In the genomic region with DNA sequence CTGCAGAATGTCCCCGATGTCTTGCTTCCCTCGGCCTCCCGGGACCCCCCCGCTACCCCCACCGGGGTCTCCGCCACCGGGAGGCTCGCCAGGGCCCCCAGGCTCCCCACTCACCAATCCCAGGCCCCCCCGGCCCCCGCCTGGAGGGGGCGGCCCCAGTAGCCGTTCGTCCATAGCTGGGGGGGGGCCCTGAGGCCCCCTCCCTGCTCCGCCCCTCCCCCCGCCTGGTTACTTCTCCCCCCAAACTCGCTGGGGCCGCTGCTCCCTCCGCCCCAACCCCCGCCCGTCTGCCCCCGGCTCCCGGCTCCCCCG, we compare ENCODE assay signal across 8 cellular contexts. TPM values are rescaled to one million over a fixed set of nuclear protein-coding genes. Genes with fewer than 3 reads are reported as not detected.
DNase-seq lines count a peak whose midpoint lies in the region; ATAC-seq and TF ChIP-seq lines count a peak whose summit lies in the region.

No MANE protein-coding gene starts in this region.

- no peaks in the 10 kb centered on the region for H3K9me3 Mint-ChIP-seq in activated B cell treated with CpG ODN at 0.5 μM for 24 hours

- peaks cover 80% of the 10 kb centered on the region for H3K4me1 Mint-ChIP-seq in activated B cell treated with CpG ODN at 0.5 μM for 24 hours

- H3K27ac ChIP-seq in heart right ventricle = peak overlapping the region; percentile 71 to 99 (median 98)

- no peak for ATAC-seq in activated B cell treated with CpG ODN at 0.5 μM for 24 hours (ENCODE audit: low read depth)
- ATAC-seq in heart right ventricle = peak in 7 of 8 donors; percentile 0 to 15 (median 2)
- no peak for ATAC-seq in HG03520 (IDR thresholded peaks at IDR 0.05; ENCODE audit: unreplicated experiment)
- ATAC-seq in GM18505 (IDR thresholded peaks at IDR 0.05; ENCODE audit: unreplicated experiment) = no peak

- POLR2A ChIA-PET in activated B cell treated with CpG ODN at 0.5 μM for 24 hours (lab: Charles Lee) (interaction anchor here (0.7 to 5.2 kb wide), 16 partner anchors 8 to 1088 kb away, joined by 3 to 102 read pairs (median 5); partner anchors contain the start of genes AGPAT1, ATF6B, BAG6 and BRD2), GM10248 (lab: Yijun Ruan, JAX) (interaction anchor here (0.8 to 0.9 kb wide), 2 partner anchors 11 to 12 kb away, joined by 3 read pairs; no protein-coding TSS in a partner anchor)

- no peak for TF ChIP-seq POLR2A in GM18505 (IDR thresholded peaks at IDR 0.05; ENCODE audit: borderline replicate concordance, extremely low read depth, insufficient read depth, insufficient read length)

- CTCF ChIA-PET in activated B cell treated with CpG ODN at 0.5 μM for 24 hours (lab: Charles Lee) (no interaction called here), GM10248 (lab: Yijun Ruan, JAX) (interaction anchor here (1.0 kb wide), 1 partner anchor 11 kb away, joined by 3 read pairs; the partner anchor contains the start of gene RNF5)

- H3K36me3 Mint-ChIP-seq in activated B cell treated with CpG ODN at 0.5 μM for 24 hours (ENCODE audit: low read depth) = peaks cover 59% of the 10 kb centered on the region

- peak overlapping the region; percentile 91 for H3K4me3 Mint-ChIP-seq in activated B cell treated with CpG ODN at 0.5 μM for 24 hours

- H3K9me3 ChIP-seq in heart right ventricle = no peaks in the 10 kb centered on the region

- H3K36me3 ChIP-seq in heart right ventricle = peaks cover 0 to 40% (median 15%) of the 10 kb centered on the region in 9 donors

- H3K27me3 Mint-ChIP-seq in activated B cell treated with CpG ODN at 0.5 μM for 24 hours = no peaks in the 10 kb centered on the region

- WGBS in heart right ventricle, 2 donors = 14 to 18% methylated on average over 18 to 22 of the region's 23 CpGs

- H3K4me3 ChIP-seq in GM12875 (ENCODE audit: low read depth, low read length) = peak overlapping the region; percentile 56
- peak overlapping the region; percentile 44 to 85 (median 80) for H3K4me3 ChIP-seq in heart right ventricle
- peak overlapping the region; percentile 68 for H3K4me3 ChIP-seq in retinal pigment epithelial cell (ENCODE audit: low read length)

- TF ChIP-seq CTCF in GM12875 (IDR thresholded peaks at IDR 0.05; ENCODE audit: borderline replicate concordance, insufficient read depth, low read depth, low read length) (no peak), activated B cell treated with CpG ODN at 0.5 μM for 24 hours (IDR thresholded peaks at IDR 0.05) (no peak), heart right ventricle (IDR thresholded peaks at IDR 0.05) (no peak), retinal pigment epithelial cell (conservative IDR thresholded peaks at IDR 0.05; ENCODE audit: low read depth, low read length) (no peak), GM10248 (IDR thresholded peaks at IDR 0.05; ENCODE audit: control extremely low read depth, extremely low read depth, low read depth, missing control alignments) (no peak)

- DNase-seq in activated B cell treated with CpG ODN at 0.5 μM for 24 hours = no peak
- peak in 1 of 2 donors; percentile 51 for DNase-seq in heart right ventricle
- no peak for DNase-seq in retinal pigment epithelial cell (ENCODE audit: low read depth)
- DNase-seq in NCI-H69 (lab: John Stamatoyannopoulos, UW) = no peak
- DNase-seq in GM10248 (ENCODE audit: extremely low spot score) = no peak

- peak overlapping the region; percentile 83 for H3K27ac Mint-ChIP-seq in activated B cell treated with CpG ODN at 0.5 μM for 24 hours

- no peaks in the 10 kb centered on the region for H3K27me3 ChIP-seq in heart right ventricle

- intact Hi-C loops in activated B cell treated with CpG ODN at 0.5 μM for 24 hours (cut with micrococcal nuclease) (loop anchor here (1.0 to 10.0 kb wide), 5 partner anchors 11 to 753 kb away; partner anchors contain the start of genes ATF6B, ATP6V1G2, DDX39B and HLA-DMB), heart right ventricle (cut with DNase I) (loop anchor here in 2 of 10 donors (5.0 kb wide), 1 partner anchor 62 kb away; the partner anchor contains the start of gene ATF6B (in 2 of the 2))

- H3K4me1 ChIP-seq in heart right ventricle = peaks cover 13 to 86% (median 74%) of the 10 kb centered on the region in 9 donors

RNA-seq across cellular contexts. Expression of gene PBX2, which starts 0.3 kb away (rescaled TPM):
- total RNA-seq in activated B cell treated with CpG ODN at 0.5 μM for 24 hours = 134 and 153 TPM in 2 replicates
- total RNA-seq in heart right ventricle = 10 to 100 TPM; 32.8 to 50.9 (median 44.1) TPM
- 10 to 100 TPM; 25.6 to 55.4 TPM for polyA plus RNA-seq in heart right ventricle

RNA-seq across cellular contexts. Expression of gene GPSM3, which starts 2.7 kb away (rescaled TPM):
- total RNA-seq in activated B cell treated with CpG ODN at 0.5 μM for 24 hours (185 and 199 TPM in 2 replicates), heart right ventricle (10 to 100 TPM in 1 of 10 donors, 1 to 10 TPM in 9; 2.4 to 28.0 (median 4.4) TPM)
- polyA plus RNA-seq in heart right ventricle = 1 to 10 TPM; 5.8 to 6.2 TPM

RNA-seq across cellular contexts. Expression of gene AGER, which starts 5.6 kb away (rescaled TPM):
- total RNA-seq in activated B cell treated with CpG ODN at 0.5 μM for 24 hours = 23.5 and 30.8 TPM in 2 replicates
- 1 to 10 TPM in 9 of 10 donors, under 1 TPM in 1; 0.75 to 5.1 (median 2.9) TPM for total RNA-seq in heart right ventricle
- 1 to 10 TPM; 3.1 to 5.5 TPM for polyA plus RNA-seq in heart right ventricle

RNA-seq across cellular contexts. Expression of gene RNF5, which starts 11.5 kb away (rescaled TPM):
- total RNA-seq in activated B cell treated with CpG ODN at 0.5 μM for 24 hours (39.7 and 41.8 TPM in 2 replicates), heart right ventricle (100 to 1,000 TPM in 1 of 10 donors, 10 to 100 TPM in 9; 75.5 to 122 (median 82.7) TPM)
- polyA plus RNA-seq in heart right ventricle = 100 to 1,000 TPM in 1 of 2 donors, 10 to 100 TPM in 1; 53.0 to 132 TPM

RNA-seq across cellular contexts. Expression of gene AGPAT1, which starts 13.8 kb away (rescaled TPM):
- total RNA-seq in activated B cell treated with CpG ODN at 0.5 μM for 24 hours = 26.4 and 27.0 TPM in 2 replicates
- 10 to 100 TPM; 39.0 to 63.1 (median 47.4) TPM for total RNA-seq in heart right ventricle
- polyA plus RNA-seq in heart right ventricle = 10 to 100 TPM; 50.8 to 56.3 TPM

Comparison
In these comparisons a context has a peak if more than half of its experiments do, and no peak if none do; other contexts are left out.
1. ATAC-seq: peak in heart right ventricle (7 of 8); none in activated B cell treated with CpG ODN at 0.5 μM for 24 hours (single experiment), HG03520 (single experiment) and GM18505 (single experiment).
2. Peak in every context shown above with its lines, with median percentiles within 50 percentile points of each other: H3K4me3 ChIP-seq.